ENCODE assay signal across 12 cellular contexts in the genomic region with DNA sequence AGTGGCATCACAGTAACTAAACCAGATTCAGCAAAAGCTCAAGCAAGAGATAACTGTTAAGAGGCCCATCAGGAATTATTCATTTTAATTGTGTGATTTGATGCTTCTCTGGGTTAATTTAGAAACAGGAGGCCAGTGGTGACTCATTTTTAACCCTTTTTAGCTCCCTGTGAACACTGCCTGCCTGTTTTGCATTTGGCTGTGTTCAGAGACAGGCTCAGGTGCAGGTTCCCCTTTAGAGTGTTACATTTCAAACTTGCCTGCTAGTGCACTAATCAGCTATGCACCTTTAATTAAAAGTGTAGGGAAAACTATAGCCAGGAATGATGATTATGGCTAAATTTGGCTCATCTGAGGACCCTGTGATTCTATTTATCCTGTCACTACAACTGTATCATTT. TPM values are rescaled to one million over a fixed set of nuclear protein-coding genes. Genes with fewer than 3 reads are reported as not detected.
DNase-seq lines count a peak whose midpoint lies in the region; ATAC-seq, FAIRE-seq and TF ChIP-seq lines count a peak whose summit lies in the region.
"Had no signal": no experiment of that assay in that cellular context is flagged by ENCODE, and none has a peak within 500 bp of the region (broad histone marks: within the 10 kb centered on the region; RNA-seq: fewer than 3 reads in every experiment).

No MANE protein-coding gene starts in this region.

- H4K8ac ChIP-seq in H1 (ENCODE audit: extremely low read depth, insufficient read depth, low read length), result no peak overlapping the region

- H3K4me3 Mint-ChIP-seq in nephron progenitor cell, result no peak overlapping the region
- H3K4me3 Mint-ChIP-seq: neural progenitor cell had no signal

- intact Hi-C loops in stomach (cut with DNase I; ENCODE audit: low total_unique reads), result loop anchor here (10.0 kb wide), 1 partner anchor 52 kb away; no protein-coding TSS in a partner anchor

- no peak overlapping the region for H3K27ac Mint-ChIP-seq in nephron progenitor cell
- H3K27ac Mint-ChIP-seq: neural progenitor cell had no signal

- H4K5ac ChIP-seq in H1 (ENCODE audit: insufficient read length, low read depth, low read length), result no peak overlapping the region

- peaks cover 10% of the 10 kb centered on the region for H3K4me1 Mint-ChIP-seq in nephron progenitor cell
- H3K4me1 Mint-ChIP-seq: neural progenitor cell had no signal

- H3K27ac ChIP-seq in H1 (ENCODE audit: low read depth, low read length) (no peak overlapping the region), stomach (peak overlapping the region in 1 of 5 donors; percentile 8)
- H3K27ac ChIP-seq: breast epithelium, heart left ventricle, neural progenitor cell had no signal

- no peak overlapping the region for H3K14ac ChIP-seq in H1 (ENCODE audit: insufficient read length)

- H3K36me3 ChIP-seq in H1 (ENCODE audit: control insufficient read depth in 2 of 4, insufficient read depth in 4 of 4, low read length in 3 of 4) (no peaks in the 10 kb centered on the region), stomach (no peaks in the 10 kb centered on the region)
- H3K36me3 ChIP-seq: breast epithelium, heart left ventricle, neural progenitor cell had no signal

- TF ChIP-seq EP300 in H1 (IDR thresholded peaks at IDR 0.05; ENCODE audit: borderline replicate concordance in 1 of 2, low read depth in 2 of 2, low read length in 2 of 2) (no peak), stomach (IDR thresholded peaks at IDR 0.05) (no peak)

- H3K23ac ChIP-seq in H1 (ENCODE audit: insufficient read length), result no peak overlapping the region

- no peaks in the 10 kb centered on the region for H3K23me2 ChIP-seq in H1 (ENCODE audit: low read depth, low read length)

- no peaks in the 10 kb centered on the region for H3K79me1 ChIP-seq in H1 (ENCODE audit: low read depth, low read length)

- H2BK12ac ChIP-seq in H1 (ENCODE audit: low read depth, low read length), result no peak overlapping the region

- no peak overlapping the region for H4K91ac ChIP-seq in H1 (replicated peaks; ENCODE audit: insufficient read length, low read length)

- ATAC-seq in GM19463 (IDR thresholded peaks at IDR 0.05; ENCODE audit: unreplicated experiment), result peak; percentile 58
- peak; percentile 55 for ATAC-seq in HG03139 (IDR thresholded peaks at IDR 0.05; ENCODE audit: unreplicated experiment)
- ATAC-seq: heart left ventricle had no signal

- H2BK120ac ChIP-seq in H1 (replicated peaks; ENCODE audit: low read depth, low read length), result no peak overlapping the region

- no peak overlapping the region for H2AK5ac ChIP-seq in H1 (ENCODE audit: low read depth, low read length)

- TF ChIP-seq CTCF in H1 (IDR thresholded peaks at IDR 0.05; ENCODE audit: control extremely low read depth in 1 of 3, insufficient read depth in 1 of 3, low read depth in 1 of 3, low read length in 3 of 3) (no peak), stomach (IDR thresholded peaks at IDR 0.05) (no peak), nephron progenitor cell (IDR thresholded peaks at IDR 0.05) (no peak)

- H3K79me2 ChIP-seq in H1 (ENCODE audit: control insufficient read depth in 1 of 2, insufficient read depth in 2 of 2, low read length in 2 of 2), result no peaks in the 10 kb centered on the region

- POLR2A ChIA-PET in H1 (lab: Charles Lee; ENCODE audit: partially characterized antibody), result no interaction called here

- no peaks in the 10 kb centered on the region for H3K27me3 ChIP-seq in H1 (replicated peaks in 1 of 4; ENCODE audit: control insufficient read depth in 3 of 4, extremely low read depth in 1 of 4, insufficient read depth in 3 of 4, low read length in 3 of 4)
- H3K27me3 ChIP-seq in stomach, result no peaks in the 10 kb centered on the region
- H3K27me3 ChIP-seq: breast epithelium, heart left ventricle had no signal

- no peak overlapping the region for H3K4me2 ChIP-seq in H1 (ENCODE audit: insufficient read depth in 1 of 2, low read depth in 2 of 2, low read length in 2 of 2)
- H3K4me2 ChIP-seq: neural progenitor cell had no signal

- FAIRE-seq in H1 (lab: Jason Lieb, UNC), result no peak

- H3K4me3 ChIP-seq in H1 (ENCODE audit: extremely low read depth in 1 of 4, insufficient read depth in 2 of 4, low read depth in 3 of 4, low read length in 4 of 4), result no peak overlapping the region
- no peak overlapping the region for H3K4me3 ChIP-seq in stomach
- H3K4me3 ChIP-seq: breast epithelium, heart left ventricle, neural progenitor cell had no signal

- H3K27me3 Mint-ChIP-seq in nephron progenitor cell (ENCODE audit: low read depth, poor library complexity), result peaks cover 33% of the 10 kb centered on the region

- H3K36me3 Mint-ChIP-seq in nephron progenitor cell (ENCODE audit: low read depth), result no peaks in the 10 kb centered on the region
- H3K36me3 Mint-ChIP-seq: neural progenitor cell had no signal

- H3K9me3 ChIP-seq in H1 (ENCODE audit: insufficient read depth in 2 of 2, low read depth in 1 of 2, low read length in 1 of 2) (no peaks in the 10 kb centered on the region), stomach (no peaks in the 10 kb centered on the region)
- H3K9me3 ChIP-seq: breast epithelium, heart left ventricle had no signal

- H2BK5ac ChIP-seq in H1 (ENCODE audit: low read depth, low read length), result no peak overlapping the region

- no peak overlapping the region for H2AFZ ChIP-seq in H1 (ENCODE audit: low read length)
- H2AFZ ChIP-seq: neural progenitor cell had no signal

- no peak overlapping the region for H2BK20ac ChIP-seq in H1 (ENCODE audit: low read length)

- H3K56ac ChIP-seq in H1 (replicated peaks; ENCODE audit: insufficient read length, low read depth, low read length), result no peak overlapping the region

- H2BK15ac ChIP-seq in H1 (ENCODE audit: low read length), result no peak overlapping the region

- no peaks in the 10 kb centered on the region for H4K20me1 ChIP-seq in H1 (replicated peaks in 1 of 2; ENCODE audit: control insufficient read depth in 1 of 2, insufficient read depth in 2 of 2, low read length in 2 of 2)

- no peak for TF ChIP-seq RAD21 in H1 (IDR thresholded peaks at IDR 0.05 in 1 of 2, conservative IDR thresholded peaks at IDR 0.05 in 1 of 2; ENCODE audit: low read depth in 2 of 2, low read length in 2 of 2)

- H3K4me1 ChIP-seq in H1 (replicated peaks in 1 of 4; ENCODE audit: control insufficient read depth in 3 of 4, insufficient read depth in 4 of 4, low read length in 3 of 4), result no peaks in the 10 kb centered on the region; a peak in 1 of 7 replicates
- peaks cover 4 to 65% (median 16%) of the 10 kb centered on the region in 4 donors for H3K4me1 ChIP-seq in stomach
- H3K4me1 ChIP-seq: breast epithelium, neural progenitor cell had no signal

- no peak overlapping the region for H3K4ac ChIP-seq in H1 (replicated peaks; ENCODE audit: insufficient read length, low read depth, low read length)

- no peaks in the 10 kb centered on the region for H3K9me3 Mint-ChIP-seq in nephron progenitor cell
- H3K9me3 Mint-ChIP-seq: neural progenitor cell had no signal

- CTCF ChIA-PET in H1 (lab: Charles Lee; ENCODE audit: partially characterized antibody), result interaction anchor here (1.2 to 2.4 kb wide), 2 partner anchors 47 to 50 kb away, joined by 5 to 16 read pairs; no protein-coding TSS in a partner anchor

- H3K9ac ChIP-seq in H1 (replicated peaks in 1 of 4; ENCODE audit: extremely low read depth in 1 of 4, low read depth in 3 of 4, low read length in 3 of 4), result no peak overlapping the region
- H3K9ac ChIP-seq: neural progenitor cell had no signal

- TF ChIP-seq POLR2A in H1 (IDR thresholded peaks at IDR 0.05; ENCODE audit: control extremely low read depth in 1 of 2, low read depth in 2 of 2, low read length in 2 of 2), result no peak
- no peak for TF ChIP-seq POLR2A in stomach (IDR thresholded peaks at IDR 0.05)

- peak; percentile 31 to 68 for DNase-seq in NCI-H526 (lab: John Stamatoyannopoulos, UW)
- DNase-seq in NCI-H526 treated with DMSO at 0.1 percent for 48 hours (lab: John Stamatoyannopoulos, UW), result no peak
- no peak for DNase-seq in H1 (ENCODE audit: low read depth in 1 of 2, low spot score in 2 of 2)
- DNase-seq in SIG-M5 (lab: John Stamatoyannopoulos, UW), result no peak
- DNase-seq in stomach, result no peak
- DNase-seq in nephron progenitor cell, result no peak
- DNase-seq: heart left ventricle, NCI-H1436 had no signal

- H3K18ac ChIP-seq in H1 (ENCODE audit: extremely low read depth, low read length), result no peak overlapping the region

TF ChIP-seq in H1, 55 proteins besides CTCF, POLR2A, EP300 and RAD21:
- no peak for TF ChIP-seq CREB1 (IDR thresholded peaks at IDR 0.05)
- TF ChIP-seq JUND (IDR thresholded peaks at IDR 0.05; ENCODE audit: low read length), result peak; percentile 87

RNA-seq across cellular contexts. Expression of gene STAMBPL1, which starts 6.5 kb away (rescaled TPM):
- total RNA-seq in H1 (2021; fragmentation: NEBNext Ultra II Directional; extraction: Animal tissue kit (Norgen Biotek cat#: 25700)), result 5.5 and 6.5 TPM in 2 replicates
- polyA plus RNA-seq in H1 (2011; rRNA removed) (5.5 and 8.1 TPM in 2 replicates), stomach (1 to 10 TPM; 3.2 to 7.4 (median 5.2) TPM)
- 5.9 TPM for polyA plus RNA-seq in H1 (2011; cell fraction: cytosol; rRNA removed)
- 2.7 TPM for polyA plus RNA-seq in H1 (2011; cell fraction: nucleus; rRNA removed)
- polyA plus RNA-seq in H1 (2012, experiment 1 of 2), result 3.3 to 4.3 TPM (median 3.3 TPM) in 4 replicates
- polyA plus RNA-seq in H1 (2012, experiment 2 of 2), result 0.67 TPM
- polyA plus RNA-seq in H1 (2013, experiment 1 of 2), result 2.8 TPM
- 2.9 TPM for polyA plus RNA-seq in H1 (2013, experiment 2 of 2)
- 3.9 and 4.9 TPM in 2 replicates for polyA minus RNA-seq in H1 (2011; rRNA and poly(A)+ RNA removed)
- polyA minus RNA-seq in H1 (2011; cell fraction: cytosol; rRNA and poly(A)+ RNA removed), result 3.2 TPM
- polyA minus RNA-seq in H1 (2011; cell fraction: nucleus; rRNA and poly(A)+ RNA removed), result 11.7 TPM
- total RNA-seq in stomach, result 10 to 100 TPM in 3 of 5 donors, 1 to 10 TPM in 2; 6.7 to 40.8 (median 10.7) TPM

RNA-seq across cellular contexts. Expression of gene ANKRD22, which starts 34.9 kb away (rescaled TPM):
- not detected in 2 replicates for total RNA-seq in H1 (2021; fragmentation: NEBNext Ultra II Directional; extraction: Animal tissue kit (Norgen Biotek cat#: 25700))
- polyA plus RNA-seq in H1 (2011; rRNA removed) (0.05 and 0.68 TPM in 2 replicates), stomach (10 to 100 TPM; 35.0 to 45.5 (median 37.9) TPM)
- 0.14 TPM for polyA plus RNA-seq in H1 (2011; cell fraction: cytosol; rRNA removed)
- polyA plus RNA-seq in H1 (2011; cell fraction: nucleus; rRNA removed), result 0.07 TPM
- 0.37 to 0.94 TPM (median 0.47 TPM) in 4 replicates for polyA plus RNA-seq in H1 (2012, experiment 1 of 2)
- polyA plus RNA-seq in H1 (2012, experiment 2 of 2), result 0.10 TPM
- not detected for polyA plus RNA-seq in H1 (2013, experiment 1 of 2)
- polyA plus RNA-seq in H1 (2013, experiment 2 of 2), result not detected
- 0.20 TPM in 1 of 2 replicates, not detected in the other for polyA minus RNA-seq in H1 (2011; rRNA and poly(A)+ RNA removed)
- polyA minus RNA-seq in H1 (2011; cell fraction: cytosol; rRNA and poly(A)+ RNA removed), result not detected
- polyA minus RNA-seq in H1 (2011; cell fraction: nucleus; rRNA and poly(A)+ RNA removed), result not detected
- 10 to 100 TPM in 3 of 5 donors, 1 to 10 TPM in 2; 6.4 to 63.9 (median 13.8) TPM for total RNA-seq in stomach

Comparison
In these comparisons a context has a peak if more than half of its experiments do, and no peak if none do; other contexts are left out.
1. DNase-seq: peak in NCI-H526 (2 of 2); none in NCI-H526 treated with DMSO at 0.1 percent for 48 hours (single experiment), H1 (0 of 2), SIG-M5 (single experiment), stomach (single experiment) and nephron progenitor cell (single experiment).